ENCODE assay signal across 19 cellular contexts in genomic region chr3:153970047-153970446, GRCh38.
DNase-seq lines count a peak whose midpoint lies in the region; ATAC-seq, FAIRE-seq and TF ChIP-seq lines count a peak whose summit lies in the region.
"Had no signal": no experiment of that assay in that cellular context is flagged by ENCODE, and none has a peak within 500 bp of the region (broad histone marks: within the 10 kb centered on the region; RNA-seq: fewer than 3 reads in every experiment).

No MANE protein-coding gene starts in this region.

- no peak overlapping the region for H3K4me3 ChIP-seq in effector memory CD4-positive, alpha-beta T cell (ENCODE audit: insufficient read depth, low read depth, low read length, poor library complexity, severe bottlenecking)
- H3K4me3 ChIP-seq: esophagus muscularis mucosa, upper lobe of right lung had no signal

- no peaks in the 10 kb centered on the region for H3K9me3 ChIP-seq in effector memory CD4-positive, alpha-beta T cell (ENCODE audit: control insufficient read depth, low read length)
- H3K9me3 ChIP-seq: Caco-2, esophagus muscularis mucosa, upper lobe of right lung had no signal

- peak; percentile 48 for ATAC-seq in GM19397 (IDR thresholded peaks at IDR 0.05; ENCODE audit: unreplicated experiment)
- peak; percentile 61 for ATAC-seq in HG02610 (IDR thresholded peaks at IDR 0.05; ENCODE audit: unreplicated experiment)
- ATAC-seq in HG03432 (IDR thresholded peaks at IDR 0.05; ENCODE audit: unreplicated experiment): peak; percentile 42
- no peak for ATAC-seq in GM18517 (IDR thresholded peaks at IDR 0.05; ENCODE audit: unreplicated experiment)
- ATAC-seq: activated CD4-positive, CD25-positive, alpha-beta regulatory T cell treated with anti-CD3 and anti-CD28 coated beads, Interleukin-2, amount 50 U/mL, for 24 hours; natural killer cell; sciatic nerve; stimulated activated memory B cell treated with anti-CD40 and anti-IgM and Interleukin-4, amounts not matched to agents 10 μg/mL and 1 μg/mL and 100 μg/mL, for 72 hours; T-cell; upper lobe of right lung had no signal

- no peak for TF ChIP-seq POLR2A in GM12892 (IDR thresholded peaks at IDR 0.05; ENCODE audit: low read depth, low read length)

- no peak for DNase-seq in GM12892 (ENCODE audit: insufficient read length)
- no peak for DNase-seq in effector memory CD4-positive, alpha-beta T cell
- no peak for DNase-seq in pons (ENCODE audit: low spot score)
- DNase-seq in SIG-M5 (lab: John Stamatoyannopoulos, UW): no peak
- DNase-seq: ACHN; Caco-2; natural killer cell; NCI-H226; stimulated activated CD4-positive, alpha-beta T cell treated with anti-CD3 and anti-CD28 coated beads, Interleukin-4, amount 100 ng/mL, for 4 hours; T-cell; upper lobe of right lung had no signal

- no peaks in the 10 kb centered on the region for H3K36me3 ChIP-seq in effector memory CD4-positive, alpha-beta T cell (ENCODE audit: control insufficient read depth, insufficient read depth, low read length)
- H3K36me3 ChIP-seq: esophagus muscularis mucosa, upper lobe of right lung had no signal

- no peaks in the 10 kb centered on the region for H3K27me3 ChIP-seq in effector memory CD4-positive, alpha-beta T cell (replicated peaks; ENCODE audit: control insufficient read depth, insufficient read depth, low read length, poor library complexity, severe bottlenecking)
- H3K27me3 ChIP-seq: esophagus muscularis mucosa, upper lobe of right lung had no signal

- H3K27ac ChIP-seq in effector memory CD4-positive, alpha-beta T cell (ENCODE audit: insufficient read depth, low read length, poor library complexity, severe bottlenecking): no peak overlapping the region
- H3K27ac ChIP-seq: esophagus muscularis mucosa, upper lobe of right lung had no signal

- no peaks in the 10 kb centered on the region for H3K4me1 ChIP-seq in effector memory CD4-positive, alpha-beta T cell (ENCODE audit: control insufficient read depth, insufficient read depth, low read length, poor library complexity, severe bottlenecking)
- H3K4me1 ChIP-seq: Caco-2, upper lobe of right lung had no signal

- FAIRE-seq in GM12892 (lab: Jason Lieb, UNC): peak; percentile 70
